In genomic region chr10:74892874-74893273, GRCh38 we compare ENCODE assay signal across 19 cellular contexts.
A peak's percentile ranks its signal among the peaks of the same experiment; 100 is the strongest.
DNase-seq lines count a peak whose midpoint lies in the region; ATAC-seq, FAIRE-seq and TF ChIP-seq lines count a peak whose summit lies in the region.
"Had no signal": no experiment of that assay in that cellular context is flagged by ENCODE, and none has a peak within 500 bp of the region (broad histone marks: within the 10 kb centered on the region; RNA-seq: fewer than 3 reads in every experiment).

No MANE protein-coding gene starts in this region.

- no peak overlapping the region for H2BK120ac ChIP-seq in H9 (ENCODE audit: low read depth, low read length, poor library complexity, severe bottlenecking)
- H2BK120ac ChIP-seq in neuronal stem cell (ENCODE audit: low read depth, low read length), result no peak overlapping the region

- peaks cover 4% of the 10 kb centered on the region; the same call in 1 of the 2 replicates for H3K79me2 ChIP-seq in H9 (ENCODE audit: insufficient read depth, low read length)

- H4K91ac ChIP-seq in H9 (ENCODE audit: insufficient read length, low read depth, low read length) (no peak overlapping the region), neuronal stem cell (ENCODE audit: low read depth, low read length, poor library complexity) (no peak overlapping the region)

- no peak overlapping the region for H2AFZ ChIP-seq in H9 (ENCODE audit: low read length)
- H2AFZ ChIP-seq in neuronal stem cell (ENCODE audit: low read length), result no peak overlapping the region
- H2AFZ ChIP-seq: PC-9 had no signal

- intact Hi-C loops in pancreas (cut with DNase I), result no loop called here

- H4K20me1 ChIP-seq in BLaER1, result peaks cover 60% of the 10 kb centered on the region
- no peaks in the 10 kb centered on the region for H4K20me1 ChIP-seq in H9 (ENCODE audit: control insufficient read depth, insufficient read depth, insufficient read length)

- H2BK15ac ChIP-seq in H9 (ENCODE audit: low read depth, low read length), result no peak overlapping the region
- H2BK15ac ChIP-seq in neuronal stem cell (ENCODE audit: low read length), result no peak overlapping the region

- H4K5ac ChIP-seq in H9 (ENCODE audit: insufficient read length, low read depth, low read length), result peak overlapping the region; percentile 24

- H3K4me3 ChIP-seq in BLaER1 (no peak overlapping the region), neuronal stem cell (ENCODE audit: low read length in 2 of 2) (no peak overlapping the region), pancreas (no peak overlapping the region)
- H3K4me3 ChIP-seq: A549, PC-9 had no signal

- H3K27me3 ChIP-seq in BLaER1 (no peaks in the 10 kb centered on the region), H9 (ENCODE audit: insufficient read depth, low read length) (no peaks in the 10 kb centered on the region), neuronal stem cell (ENCODE audit: control insufficient read depth in 3 of 3, insufficient read depth in 3 of 3, low read depth in 1 of 3, low read length in 3 of 3) (no peaks in the 10 kb centered on the region), pancreas (no peaks in the 10 kb centered on the region)

- H3K4me2 ChIP-seq in BLaER1 (peak overlapping the region; percentile 44), H9 (ENCODE audit: insufficient read depth, insufficient read length, low read length) (no peak overlapping the region), neuronal stem cell (ENCODE audit: insufficient read depth, low read length, poor library complexity, severe bottlenecking) (no peak overlapping the region)
- H3K4me2 ChIP-seq: A549, PC-9 had no signal

- DNase-seq in H9 (no peak), neuronal stem cell (ENCODE audit: low spot score) (no peak), pancreas (no peak)
- DNase-seq in effector memory CD8-positive, alpha-beta T cell, result no peak
- DNase-seq in activated naive CD4-positive, alpha-beta T cell (lab: John Stamatoyannopoulos, UW), result no peak
- no peak for DNase-seq in activated CD4-positive, alpha-beta T cell treated with anti-CD3 and anti-CD28 coated beads, Interleukin-2, amount 50 U/mL, for 1 hour
- DNase-seq: GF-D8, GOT3, KBM-7, NCI-H1048, NCI-H2107, NCI-H345, NCI-H69, PC-9 had no signal

- no peak overlapping the region for H3T11ph ChIP-seq in H9 (ENCODE audit: low read length)

- H3K4me1 ChIP-seq in BLaER1, result peaks cover 21% of the 10 kb centered on the region
- no peaks in the 10 kb centered on the region for H3K4me1 ChIP-seq in H9 (ENCODE audit: insufficient read depth, low read length)
- peaks cover 0 to 2% of the 10 kb centered on the region in 2 donors for H3K4me1 ChIP-seq in neuronal stem cell (ENCODE audit: control insufficient read depth in 2 of 2, insufficient read depth in 1 of 2, low read depth in 1 of 2, low read length in 2 of 2)
- H3K4me1 ChIP-seq in pancreas, result peaks cover 7 to 38% (median 21%) of the 10 kb centered on the region in 3 donors

- H2BK5ac ChIP-seq in H9 (ENCODE audit: insufficient read length, low read length) (no peak overlapping the region), neuronal stem cell (ENCODE audit: low read length) (no peak overlapping the region)

- no peaks in the 10 kb centered on the region for H3K9me3 ChIP-seq in BLaER1
- H3K9me3 ChIP-seq in H9 (ENCODE audit: control insufficient read depth, low read depth, low read length), result no peaks in the 10 kb centered on the region
- no peaks in the 10 kb centered on the region for H3K9me3 ChIP-seq in neuronal stem cell (replicated peaks in 1 of 2; ENCODE audit: control insufficient read depth in 2 of 2, insufficient read depth in 1 of 2, low read depth in 1 of 2, low read length in 2 of 2)
- H3K9me3 ChIP-seq in pancreas, result no peaks in the 10 kb centered on the region
- H3K9me3 ChIP-seq: A549 had no signal

- H3K18ac ChIP-seq in H9 (ENCODE audit: insufficient read length, low read depth, low read length) (no peak overlapping the region), neuronal stem cell (ENCODE audit: low read length) (peak overlapping the region; percentile 72)

- H2AK5ac ChIP-seq in H9 (ENCODE audit: insufficient read length, low read length) (no peak overlapping the region), neuronal stem cell (ENCODE audit: low read depth, low read length) (no peak overlapping the region)

- TF ChIP-seq CTCF in H9 (conservative IDR thresholded peaks at IDR 0.05), result no peak
- TF ChIP-seq CTCF in pancreas (IDR thresholded peaks at IDR 0.05), result no peak

- no peak overlapping the region for H2BK12ac ChIP-seq in H9 (ENCODE audit: insufficient read length, low read depth, low read length)
- H2BK12ac ChIP-seq in neuronal stem cell (ENCODE audit: low read length), result no peak overlapping the region

- H3K27ac ChIP-seq in BLaER1 (peak overlapping the region; percentile 52), H9 (ENCODE audit: insufficient read length, low read depth, low read length) (no peak overlapping the region), neuronal stem cell (replicated peaks; ENCODE audit: low read length) (no peak overlapping the region), pancreas (no peak overlapping the region)
- H3K27ac ChIP-seq: A549, HL-60, PC-9 had no signal

- H3K27ac Mint-ChIP-seq in H9, result peak overlapping the region; percentile 47 to 83 (median 61); a peak in 3 of 7 replicates
- H3K27ac Mint-ChIP-seq in effector memory CD8-positive, alpha-beta T cell, result peak overlapping the region; percentile 33 to 90

- H3K79me1 ChIP-seq in H9 (ENCODE audit: insufficient read depth, low read depth, low read length, poor library complexity, severe bottlenecking), result no peaks in the 10 kb centered on the region
- peaks cover 3% of the 10 kb centered on the region for H3K79me1 ChIP-seq in neuronal stem cell (ENCODE audit: low read depth, low read length)

- H3K14ac ChIP-seq in H9 (ENCODE audit: insufficient read depth, low read length), result peak overlapping the region; percentile 31; the same call in 1 of the 2 replicates
- no peak overlapping the region for H3K14ac ChIP-seq in neuronal stem cell (ENCODE audit: low read length)

- no peaks in the 10 kb centered on the region for H3K23me2 ChIP-seq in H9 (ENCODE audit: insufficient read length, low read depth, low read length, poor library complexity, severe bottlenecking)

- H3K4ac ChIP-seq in H9 (ENCODE audit: low read depth, low read length), result no peak overlapping the region
- H3K4ac ChIP-seq in neuronal stem cell (ENCODE audit: low read length), result no peak overlapping the region

- no peak for FAIRE-seq in pancreas (lab: Jason Lieb, UNC)
- FAIRE-seq: A549, D721Med had no signal

- H3K9me3 Mint-ChIP-seq in H9, result no peaks in the 10 kb centered on the region
- H3K9me3 Mint-ChIP-seq in effector memory CD8-positive, alpha-beta T cell, result no peaks in the 10 kb centered on the region

- no peak overlapping the region for H2BK20ac ChIP-seq in H9 (ENCODE audit: low read depth, low read length, poor library complexity, severe bottlenecking)

- H3K23ac ChIP-seq in H9 (ENCODE audit: insufficient read length, low read depth, low read length) (no peak overlapping the region), neuronal stem cell (ENCODE audit: low read depth, low read length, poor library complexity) (no peak overlapping the region)

- H3K36me3 ChIP-seq in BLaER1 (peaks cover 29% of the 10 kb centered on the region), neuronal stem cell (replicated peaks in 1 of 2; ENCODE audit: control insufficient read depth in 2 of 2, insufficient read depth in 2 of 2, low read length in 2 of 2) (no peaks in the 10 kb centered on the region), pancreas (no peaks in the 10 kb centered on the region)

- no peak overlapping the region for H3K4me3 Mint-ChIP-seq in H9
- H3K4me3 Mint-ChIP-seq in effector memory CD8-positive, alpha-beta T cell, result no peak overlapping the region

- H4K8ac ChIP-seq in H9 (replicated peaks; ENCODE audit: insufficient read length, low read depth, low read length) (no peak overlapping the region), neuronal stem cell (ENCODE audit: low read depth, low read length) (no peak overlapping the region)

- no CpG with 5 or more reads among the region's 4 CpGs for WGBS in H9 (ENCODE audit: extremely low coverage, insufficient read length, low lambda C conversion rate)
- WGBS in neuronal stem cell (ENCODE audit: extremely low coverage in 2 of 2, insufficient read length in 2 of 2, insufficient replicate concordance in 1 of 2), 2 donors, result no CpG with 5 or more reads among the region's 4 CpGs
- WGBS in pancreas, 2 donors, result 90 to 97% methylated on average over 4 of the region's 4 CpGs

- H3K9ac ChIP-seq in BLaER1, result no peak overlapping the region
- no peak overlapping the region for H3K9ac ChIP-seq in H9 (ENCODE audit: extremely low read depth, insufficient read length, low read length)
- no peak overlapping the region for H3K9ac ChIP-seq in neuronal stem cell (ENCODE audit: low read depth, low read length, poor library complexity)

- peaks cover 0 to 1% (median 0%) of the 10 kb centered on the region in 3 experiments; a peak in 1 of 7 replicates for H3K36me3 Mint-ChIP-seq in H9 (ENCODE audit: insufficient read depth in 1 of 3, low read depth in 3 of 3)
- H3K36me3 Mint-ChIP-seq in effector memory CD8-positive, alpha-beta T cell (ENCODE audit: insufficient read depth), result no peaks in the 10 kb centered on the region

- H3K27me3 Mint-ChIP-seq in H9 (ENCODE audit: low read depth), result no peaks in the 10 kb centered on the region; the same call in 1 of the 2 replicates
- no peaks in the 10 kb centered on the region for H3K27me3 Mint-ChIP-seq in effector memory CD8-positive, alpha-beta T cell

- H3K4me1 Mint-ChIP-seq in H9, result peaks cover 6 to 7% of the 10 kb centered on the region in 2 experiments; a peak in 3 of 4 replicates
- H3K4me1 Mint-ChIP-seq in effector memory CD8-positive, alpha-beta T cell (ENCODE audit: low read depth in 2 of 2), result peaks cover 30 to 46% of the 10 kb centered on the region in 2 donors

- no peak overlapping the region for H3K56ac ChIP-seq in H9 (ENCODE audit: insufficient read length, low read depth, low read length)

- ATAC-seq in effector memory CD8-positive, alpha-beta T cell (replicated peaks), result no peak
- ATAC-seq in GM18858 (IDR thresholded peaks at IDR 0.05; ENCODE audit: unreplicated experiment) (no peak), pancreas (no peak)
- ATAC-seq: A549 had no signal
